Comparison of ENCODE assay signal across 1 cellular context in genomic region chr3:124688580-124689454, GRCh38.
TF ChIP-seq lines count a peak whose summit lies in the region.

No MANE protein-coding gene starts in this region.

TF ChIP-seq in GM12878, 131 proteins besides CTCF, POLR2A, EP300 and RAD21 (continued from another document):
- TF ChIP-seq, protein P1, sequence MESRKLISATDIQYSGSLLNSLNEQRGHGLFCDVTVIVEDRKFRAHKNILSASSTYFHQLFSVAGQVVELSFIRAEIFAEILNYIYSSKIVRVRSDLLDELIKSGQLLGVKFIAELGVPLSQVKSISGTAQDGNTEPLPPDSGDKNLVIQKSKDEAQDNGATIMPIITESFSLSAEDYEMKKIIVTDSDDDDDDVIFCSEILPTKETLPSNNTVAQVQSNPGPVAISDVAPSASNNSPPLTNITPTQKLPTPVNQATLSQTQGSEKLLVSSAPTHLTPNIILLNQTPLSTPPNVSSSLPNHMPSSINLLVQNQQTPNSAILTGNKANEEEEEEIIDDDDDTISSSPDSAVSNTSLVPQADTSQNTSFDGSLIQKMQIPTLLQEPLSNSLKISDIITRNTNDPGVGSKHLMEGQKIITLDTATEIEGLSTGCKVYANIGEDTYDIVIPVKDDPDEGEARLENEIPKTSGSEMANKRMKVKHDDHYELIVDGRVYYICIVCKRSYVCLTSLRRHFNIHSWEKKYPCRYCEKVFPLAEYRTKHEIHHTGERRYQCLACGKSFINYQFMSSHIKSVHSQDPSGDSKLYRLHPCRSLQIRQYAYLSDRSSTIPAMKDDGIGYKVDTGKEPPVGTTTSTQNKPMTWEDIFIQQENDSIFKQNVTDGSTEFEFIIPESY (IDR thresholded peaks at IDR 0.05) = no peak
- no peak for TF ChIP-seq JUNB (IDR thresholded peaks at IDR 0.05)
TF ChIP-seq in GM12878: peak in this region for 10.
